Comparison of ENCODE assay signal across 13 cellular contexts in genomic region chr9:71368157-71368556, GRCh38.
"Had no signal": no experiment of that assay in that cellular context is flagged by ENCODE, and none has a peak within 500 bp of the region (broad histone marks: within the 10 kb centered on the region; RNA-seq: fewer than 3 reads in every experiment).

No MANE protein-coding gene starts in this region.

- H3K36me3 Mint-ChIP-seq: activated CD4-positive, alpha-beta memory T cell treated with anti-CD3 and anti-CD28 coated beads for 36 hours; activated naive CD8-positive, alpha-beta T cell treated with anti-CD3 and anti-CD28 coated beads for 36 hours; T-cell had no signal

- H3K27ac Mint-ChIP-seq: activated CD4-positive, alpha-beta memory T cell treated with anti-CD3 and anti-CD28 coated beads for 36 hours; activated naive CD8-positive, alpha-beta T cell treated with anti-CD3 and anti-CD28 coated beads for 36 hours; nephron progenitor cell; T-cell had no signal

- ATAC-seq: T-cell had no signal

- H3K4me3 Mint-ChIP-seq: activated CD4-positive, alpha-beta memory T cell treated with anti-CD3 and anti-CD28 coated beads for 36 hours; activated naive CD8-positive, alpha-beta T cell treated with anti-CD3 and anti-CD28 coated beads for 36 hours; nephron progenitor cell; T-cell had no signal

- H3K4me1 Mint-ChIP-seq: activated naive CD8-positive, alpha-beta T cell treated with anti-CD3 and anti-CD28 coated beads for 36 hours; T-cell had no signal

- H3K9me3 Mint-ChIP-seq: activated CD4-positive, alpha-beta memory T cell treated with anti-CD3 and anti-CD28 coated beads for 36 hours; activated naive CD8-positive, alpha-beta T cell treated with anti-CD3 and anti-CD28 coated beads for 36 hours; nephron progenitor cell had no signal

- FAIRE-seq: frontal cortex had no signal

- DNase-seq: activated CD4-positive, alpha-beta memory T cell treated with anti-CD3 and anti-CD28 coated beads for 36 hours; activated gamma-delta T cell treated with Interleukin-2 at 50 U/mL for 16 hours; activated naive CD8-positive, alpha-beta T cell treated with anti-CD3 and anti-CD28 coated beads for 36 hours; activated T-cell treated with anti-CD3 and anti-CD28 coated beads, Interleukin-2, amount 50 U/mL, for 48 hours; effector CD4-positive, alpha-beta T cell; mammary epithelial cell; nephron progenitor cell; ovary; retina; T-cell; T1000; trophoblast cell had no signal
